32 cellular contexts compared by ENCODE assay signal in the genomic region with DNA sequence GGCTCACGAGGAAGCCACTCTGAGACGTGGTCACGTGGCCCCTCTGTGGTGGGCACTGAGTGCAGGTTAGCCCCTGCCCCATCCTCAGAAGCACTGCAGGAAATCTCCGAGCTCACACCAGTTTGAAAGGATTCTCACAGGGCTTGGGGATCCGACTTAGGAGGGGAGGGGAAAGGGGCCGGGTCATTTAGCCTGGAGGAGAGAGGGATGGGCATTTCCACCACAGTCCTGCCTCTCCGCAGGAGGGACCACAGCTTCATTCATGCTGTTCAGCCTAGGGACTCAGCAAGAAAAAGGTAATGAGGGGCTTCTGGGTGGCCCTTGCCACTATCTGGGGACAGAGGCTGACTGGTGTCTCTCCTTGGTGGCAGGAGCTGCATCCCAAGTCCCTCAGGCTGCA.
"Had no signal": no experiment of that assay in that cellular context is flagged by ENCODE, and none has a peak within 500 bp of the region (broad histone marks: within the 10 kb centered on the region; RNA-seq: fewer than 3 reads in every experiment).

No MANE protein-coding gene starts in this region.

- H3K27me3 Mint-ChIP-seq: activated B cell treated with CpG ODN at 0.5 μM for 24 hours; activated naive CD4-positive, alpha-beta T cell treated with anti-CD3 and anti-CD28 coated beads, Interleukin-2, amount 10 ng/mL, durations not matched to agents 7 days and 5 days; activated naive CD8-positive, alpha-beta T cell treated with anti-CD3 and anti-CD28 coated beads, Interleukin-2, amount 10 ng/mL, durations not matched to agents 7 days and 5 days; activated T-cell treated with anti-CD3 and anti-CD28 coated beads, Interleukin-2, amount 50 U/mL, for 24 hours; central memory CD8-positive, alpha-beta T cell; dendritic cell treated with granulocyte-macrophage colony-stimulating factor and Interleukin-4, amounts not matched to agents 40 ng/mL and 50 ng/mL, for 4 days; effector memory CD8-positive, alpha-beta T cell; T-helper 17 cell had no signal

- H3K36me3 ChIP-seq: gastrocnemius medialis, WERI-Rb-1 had no signal

- ATAC-seq: activated CD4-positive, CD25-positive, alpha-beta regulatory T cell treated with anti-CD3 and anti-CD28 coated beads, Interleukin-2, amount 50 U/mL, for 24 hours; activated naive CD4-positive, alpha-beta T cell treated with anti-CD3 and anti-CD28 coated beads, Interleukin-2, amount 50 U/mL, for 72 hours; activated T-cell treated with anti-CD3 and anti-CD28 coated beads, Interleukin-2, amount 50 U/mL, for 72 hours; effector memory CD8-positive, alpha-beta T cell; foreskin keratinocyte; gastrocnemius medialis; T-helper 17 cell had no signal

- H3K4me1 ChIP-seq: ascending aorta, esophagus muscularis mucosa, foreskin keratinocyte, gastrocnemius medialis had no signal

- FAIRE-seq: bronchial epithelial cell had no signal

- H3K4me3 Mint-ChIP-seq: activated B cell treated with CpG ODN at 0.5 μM for 24 hours; activated naive CD4-positive, alpha-beta T cell treated with anti-CD3 and anti-CD28 coated beads, Interleukin-2, amount 10 ng/mL, durations not matched to agents 7 days and 5 days; activated naive CD8-positive, alpha-beta T cell treated with anti-CD3 and anti-CD28 coated beads, Interleukin-2, amount 10 ng/mL, durations not matched to agents 7 days and 5 days; activated T-cell treated with anti-CD3 and anti-CD28 coated beads, Interleukin-2, amount 50 U/mL, for 24 hours; activated T-cell treated with anti-CD3 and anti-CD28 coated beads, Interleukin-2, amount 50 U/mL, for 72 hours; brain; central memory CD8-positive, alpha-beta T cell; dendritic cell treated with granulocyte-macrophage colony-stimulating factor and Interleukin-4, amounts not matched to agents 40 ng/mL and 50 ng/mL, for 4 days; effector memory CD8-positive, alpha-beta T cell; T-helper 17 cell; T-helper 2 cell treated with Interferon-gamma antibody and Interleukin-4, amounts not matched to agents 5 μg/mL and 100 μg/mL, for 36 hours had no signal

- H3K27me3 ChIP-seq: ascending aorta, dorsolateral prefrontal cortex, esophagus muscularis mucosa, foreskin keratinocyte, gastrocnemius medialis had no signal

- H3K4me1 Mint-ChIP-seq: activated B cell treated with CpG ODN at 0.5 μM for 24 hours; activated naive CD4-positive, alpha-beta T cell treated with anti-CD3 and anti-CD28 coated beads, Interleukin-2, amount 10 ng/mL, durations not matched to agents 7 days and 5 days; activated naive CD8-positive, alpha-beta T cell treated with anti-CD3 and anti-CD28 coated beads, Interleukin-2, amount 10 ng/mL, durations not matched to agents 7 days and 5 days; central memory CD8-positive, alpha-beta T cell; T-helper 17 cell had no signal

- DNase-seq: activated B cell treated with CpG ODN at 0.5 μM for 24 hours; activated CD4-positive, alpha-beta T cell treated with anti-CD3 and anti-CD28 coated beads for 48 hours; activated CD4-positive, alpha-beta T cell treated with anti-CD3 and anti-CD28 coated beads, Interleukin-2, amount 50 U/mL, for 1 hour; activated CD4-positive, alpha-beta T cell treated with anti-CD3 and anti-CD28 coated beads, Interleukin-2, amount 50 U/mL, for 48 hours; activated CD8-positive, alpha-beta memory T cell treated with anti-CD3 and anti-CD28 coated beads, Interleukin-2, amount 50 U/mL, for 48 hours; activated gamma-delta T cell; activated naive CD4-positive, alpha-beta T cell; activated naive CD4-positive, alpha-beta T cell treated with anti-CD3 and anti-CD28 coated beads, Interleukin-2, amount 10 ng/mL, durations not matched to agents 7 days and 5 days; activated naive CD8-positive, alpha-beta T cell treated with anti-CD3 and anti-CD28 coated beads, Interleukin-2, amount 10 ng/mL, durations not matched to agents 7 days and 5 days; activated T-cell treated with anti-CD3 and anti-CD28 coated beads for 4 hours; activated T-cell treated with anti-CD3 and anti-CD28 coated beads, Interleukin-2, amount 50 U/mL, for 24 hours; activated T-cell treated with anti-CD3 and anti-CD28 coated beads, Interleukin-2, amount 50 U/mL, for 72 hours; effector CD4-positive, alpha-beta T cell; effector memory CD8-positive, alpha-beta T cell; erythroblast; foreskin keratinocyte; gastrocnemius medialis; T-helper 1 cell; T-helper 17 cell; T1000; WERI-Rb-1 had no signal

- H3K9me3 Mint-ChIP-seq: activated B cell treated with CpG ODN at 0.5 μM for 24 hours; central memory CD8-positive, alpha-beta T cell had no signal

- H3K27ac ChIP-seq: ascending aorta, coronary artery, dorsolateral prefrontal cortex, esophagus muscularis mucosa, foreskin keratinocyte, gastrocnemius medialis, WERI-Rb-1 had no signal

- H3K9me3 ChIP-seq: ascending aorta, esophagus muscularis mucosa, gastrocnemius medialis had no signal

- H3K27ac Mint-ChIP-seq: activated B cell treated with CpG ODN at 0.5 μM for 24 hours; activated naive CD4-positive, alpha-beta T cell treated with anti-CD3 and anti-CD28 coated beads, Interleukin-2, amount 10 ng/mL, durations not matched to agents 7 days and 5 days; activated naive CD8-positive, alpha-beta T cell treated with anti-CD3 and anti-CD28 coated beads, Interleukin-2, amount 10 ng/mL, durations not matched to agents 7 days and 5 days; activated T-cell treated with anti-CD3 and anti-CD28 coated beads, Interleukin-2, amount 50 U/mL, for 24 hours; activated T-cell treated with anti-CD3 and anti-CD28 coated beads, Interleukin-2, amount 50 U/mL, for 72 hours; brain; dendritic cell treated with granulocyte-macrophage colony-stimulating factor and Interleukin-4, amounts not matched to agents 40 ng/mL and 50 ng/mL, for 4 days; effector memory CD8-positive, alpha-beta T cell; T-helper 17 cell; T-helper 2 cell treated with Interferon-gamma antibody and Interleukin-4, amounts not matched to agents 5 μg/mL and 100 μg/mL, for 36 hours had no signal

- H3K4me3 ChIP-seq: ascending aorta, coronary artery, dorsolateral prefrontal cortex, esophagus muscularis mucosa, gastrocnemius medialis had no signal
